17 cellular contexts compared by ENCODE assay signal in genomic region chr4:108937066-108937465, GRCh38.
"Had no signal": no experiment of that assay in that cellular context is flagged by ENCODE, and none has a peak within 500 bp of the region (broad histone marks: within the 10 kb centered on the region; RNA-seq: fewer than 3 reads in every experiment).

No MANE protein-coding gene starts in this region.

- DNase-seq: activated CD8-positive, alpha-beta memory T cell treated with anti-CD3 and anti-CD28 coated beads for 24 hours; activated CD8-positive, alpha-beta memory T cell treated with anti-CD3 and anti-CD28 coated beads, Interleukin-2, amount 50 U/mL, for 4 hours; activated T-cell treated with anti-CD3 and anti-CD28 coated beads, Interleukin-2, amount 50 U/mL, for 24 hours; amniotic stem cell; effector CD4-positive, alpha-beta T cell; immature natural killer cell; kidney glomerular epithelial cell; left ventricle myocardium inferior; mammary epithelial cell; midbrain; natural killer cell; ovary; spleen; stimulated activated CD4-positive, alpha-beta T cell treated with anti-CD3 and anti-CD28 coated beads, Interleukin-4, amount 100 ng/mL, for 1 hour; stimulated activated naive CD4-positive, alpha-beta T cell; T1000 had no signal

- FAIRE-seq: endometrium had no signal
